8 cellular contexts compared by ENCODE assay signal in the genomic region with DNA sequence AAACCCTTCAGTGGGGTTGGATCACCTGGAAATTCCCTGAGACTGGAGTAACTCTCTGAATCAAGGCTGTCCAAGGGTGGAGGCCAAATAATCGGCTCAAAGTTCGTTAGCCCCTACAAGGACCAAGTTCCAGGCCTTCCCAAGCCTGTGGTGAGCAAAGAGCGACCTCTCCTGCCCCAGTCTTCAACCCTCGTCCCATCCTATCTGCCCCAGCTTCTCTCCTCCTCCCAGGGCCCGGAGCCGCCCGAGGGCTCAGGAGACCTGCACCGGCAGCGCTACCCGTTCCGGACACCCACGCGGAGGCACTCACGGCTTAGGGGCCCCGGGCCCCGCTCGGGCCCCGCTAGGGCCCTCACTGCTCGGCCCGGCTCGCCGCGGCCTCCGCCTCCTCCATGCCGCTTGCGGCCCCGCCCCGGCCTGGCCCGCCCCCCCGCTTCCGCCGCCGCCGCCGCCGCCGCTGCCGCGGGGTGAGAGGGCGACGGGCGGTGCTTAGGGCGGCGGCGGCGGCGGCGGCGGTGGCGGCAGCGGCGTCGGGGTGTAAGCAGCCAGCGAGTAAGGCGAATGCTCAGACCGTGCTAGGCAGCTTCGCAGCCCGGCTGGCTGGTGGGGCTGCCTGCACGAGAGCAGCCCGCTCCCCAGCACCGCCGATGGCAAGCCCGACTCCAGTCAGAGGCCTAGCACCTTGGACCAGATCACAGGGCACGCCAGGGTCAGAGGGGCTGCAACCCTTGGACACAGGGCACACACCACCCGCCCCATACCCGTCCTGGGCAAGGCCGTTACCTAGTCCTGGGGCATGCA. TPM values are rescaled to one million over a fixed set of nuclear protein-coding genes. Genes with fewer than 3 reads are reported as not detected.
A peak's percentile ranks its signal among the peaks of the same experiment; 100 is the strongest.
DNase-seq lines count a peak whose midpoint lies in the region; ATAC-seq, FAIRE-seq and TF ChIP-seq lines count a peak whose summit lies in the region.

POMGNT1 (minus strand) TSS at position 409 of the 801 bp plus-strand sequence. CDS start 613 bp downstream, outside the sequence.

- no peak for TF ChIP-seq CTCF in adrenal gland (IDR thresholded peaks at IDR 0.05)

- H3K9me3 ChIP-seq in KOPT-K1 (ENCODE audit: insufficient read depth, low read length, poor library complexity, severe bottlenecking): no peaks in the 10 kb centered on the region
- no peaks in the 10 kb centered on the region for H3K9me3 ChIP-seq in adrenal gland (replicated peaks in 1 of 3)

- H3K27ac ChIP-seq in KOPT-K1 (ENCODE audit: low read depth, low read length, poor library complexity, severe bottlenecking) (peak within 1 kb of the TSS; percentile 72), adrenal gland (peak within 1 kb of the TSS in 4 of 5 donors; percentile 16 to 85 (median 62))

- no peaks in the 10 kb centered on the region for H3K27me3 ChIP-seq in adrenal gland

- ATAC-seq in GM21717 (IDR thresholded peaks at IDR 0.05; ENCODE audit: unreplicated experiment) (peak; percentile 91), left cardiac atrium (peak; percentile 91 to 96)

- DNase-seq in ELF-1 (ENCODE audit: low read depth, low spot score) (peak; percentile 65), T-helper 1 cell (peak; percentile 50 to 77 (median 63)), adrenal gland (peak; percentile 56 to 74 (median 68)), left cardiac atrium (peak; percentile 68), pulmonary artery endothelial cell (ENCODE audit: low read depth, low spot score) (no peak), urothelium cell line (ENCODE audit: low spot score) (peak; percentile 90)

- FAIRE-seq in urothelium cell line (lab: Jason Lieb, UNC): no peak

- H3K36me3 ChIP-seq in KOPT-K1 (ENCODE audit: insufficient read depth, low read length) (peaks cover 37% of the 10 kb centered on the region), adrenal gland (replicated peaks in 1 of 2) (peaks cover 0 to 13% of the 10 kb centered on the region in 2 donors)

- peak; percentile 49 to 73 for TF ChIP-seq POLR2A in adrenal gland (IDR thresholded peaks at IDR 0.05)

- peak within 1 kb of the TSS; percentile 59 to 88 (median 70) for H3K4me3 ChIP-seq in adrenal gland

- 0 to 2% (median 0%) methylated on average over 2 to 67 of the region's 67 CpGs for WGBS in adrenal gland, 4 donors

- intact Hi-C loops in adrenal gland (cut with DNase I): no loop called here
- intact Hi-C loops in left cardiac atrium (cut with DNase I): no loop called here

- peaks cover 21 to 35% of the 10 kb centered on the region in 2 donors for H3K4me1 ChIP-seq in adrenal gland (replicated peaks in 1 of 2)

RNA-seq across cellular contexts. Expression of gene POMGNT1, which starts in this region (rescaled TPM):
- total RNA-seq in adrenal gland: 100 to 1,000 TPM in 2 of 8 donors, 10 to 100 TPM in 6; 44.6 to 126 (median 81.9) TPM
- 100 to 1,000 TPM in 2 of 3 donors, 10 to 100 TPM in 1; 73.0 to 149 (median 101) TPM for polyA plus RNA-seq in adrenal gland
- total RNA-seq in left cardiac atrium: 100 to 1,000 TPM in 1 of 2 donors, 10 to 100 TPM in 1; 82.8 to 106 TPM
- 46.2 and 48.9 TPM in 2 replicates for total RNA-seq in pulmonary artery endothelial cell
